Comparison of ENCODE assay signal across 13 cellular contexts in the genomic region with DNA sequence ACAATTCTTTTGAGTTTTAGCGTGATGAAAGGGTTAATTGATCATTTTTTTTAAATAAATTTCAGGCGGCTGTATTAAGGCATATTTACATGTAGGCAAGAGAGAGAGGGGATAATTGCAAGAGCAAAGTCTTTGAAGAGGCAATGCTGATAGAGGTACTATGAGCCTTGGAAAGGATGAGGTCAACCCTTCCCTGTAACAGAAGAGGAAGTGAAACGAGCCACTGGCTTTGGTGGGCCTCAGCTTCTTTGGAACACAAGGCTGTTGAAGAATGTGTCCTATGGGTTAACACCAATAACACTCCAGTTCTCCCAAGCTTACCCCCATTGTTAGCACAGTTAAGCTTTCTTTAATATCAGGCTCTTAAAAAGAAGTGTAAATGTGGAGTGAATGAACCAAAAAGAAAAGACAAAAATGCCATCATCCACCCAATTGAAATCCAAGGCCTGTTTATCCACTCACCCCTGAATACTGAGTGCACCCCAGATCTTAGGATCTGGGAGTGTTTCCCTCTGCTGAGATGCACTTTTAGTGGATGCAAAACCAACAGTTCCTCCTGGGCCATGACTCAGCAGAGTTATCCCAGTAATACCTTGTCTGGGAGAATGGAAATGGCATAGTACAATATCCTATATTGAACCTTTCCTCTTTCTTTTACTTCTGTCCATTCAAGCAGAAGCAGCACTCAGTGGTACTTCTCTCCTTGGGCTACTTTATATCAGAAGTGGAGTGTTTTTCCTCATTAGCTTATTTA.
A peak's percentile ranks its signal among the peaks of the same experiment; 100 is the strongest.
DNase-seq lines count a peak whose midpoint lies in the region; ATAC-seq and TF ChIP-seq lines count a peak whose summit lies in the region.
"Had no signal": no experiment of that assay in that cellular context is flagged by ENCODE, and none has a peak within 500 bp of the region (broad histone marks: within the 10 kb centered on the region; RNA-seq: fewer than 3 reads in every experiment).

No MANE protein-coding gene starts in this region.

- peak; percentile 84 for DNase-seq in MV-4-11 (lab: John Stamatoyannopoulos, UW)
- no peak for DNase-seq in effector CD4-positive, alpha-beta T cell
- DNase-seq in NCI-H1092 treated with DMSO at 0.1 percent for 48 hours (lab: John Stamatoyannopoulos, UW): no peak
- DNase-seq in HUDEP-2 (lab: John Stamatoyannopoulos, UW; ENCODE audit: unreplicated experiment in 76 of 76): no peak
- DNase-seq in NCI-H2227 (lab: John Stamatoyannopoulos, UW; ENCODE audit: unreplicated experiment): no peak
- DNase-seq: activated T-cell treated with anti-CD3 and anti-CD28 coated beads for 4 hours, adrenal gland, NCI-H146, NCI-H69, uterus had no signal

- ATAC-seq in GM18505 (IDR thresholded peaks at IDR 0.05; ENCODE audit: unreplicated experiment): peak; percentile 59
- ATAC-seq in GM21390 (IDR thresholded peaks at IDR 0.05; ENCODE audit: unreplicated experiment): peak; percentile 51
- ATAC-seq in HG02973 (IDR thresholded peaks at IDR 0.05; ENCODE audit: unreplicated experiment): peak; percentile 50

- no peak for TF ChIP-seq POLR2A in GM18505 (IDR thresholded peaks at IDR 0.05; ENCODE audit: borderline replicate concordance, extremely low read depth, insufficient read depth, insufficient read length)
